ENCODE assay signal across 1 cellular context in the genomic region with DNA sequence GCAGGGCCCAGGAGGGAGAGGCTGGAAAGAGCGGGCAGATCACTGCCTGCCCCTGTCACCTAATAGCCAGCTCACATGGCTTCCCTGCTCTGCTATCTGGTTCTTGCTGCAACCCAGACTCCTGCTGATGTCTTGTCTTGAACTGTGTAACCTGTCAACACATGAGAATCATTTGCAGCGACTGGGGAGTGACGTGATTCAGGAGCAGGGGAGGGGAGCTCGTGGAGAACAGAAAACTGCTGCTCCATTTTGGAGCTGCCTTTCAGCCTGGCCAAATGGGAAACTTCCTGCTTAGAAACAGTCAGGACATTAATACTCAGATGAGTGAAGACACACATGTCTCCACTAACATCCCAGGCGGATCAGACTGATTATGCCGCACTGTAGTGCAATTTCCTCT.
TF ChIP-seq lines count a peak whose summit lies in the region.

No MANE protein-coding gene starts in this region.

TF ChIP-seq in K562, 482 proteins besides CTCF, POLR2A, EP300 and RAD21 (continued from another document):
- TF ChIP-seq PBX2 (CRISPR knock-in tag; IDR thresholded peaks at IDR 0.05; ENCODE audit: low read depth) (no peak), PBX2 (tag; conservative IDR thresholded peaks at IDR 0.05; ENCODE audit: low read depth) (peak; percentile 77), MEIS2 (IDR thresholded peaks at IDR 0.05; ENCODE audit: partially characterized antibody) (peak; percentile 50), ZFP30 (CRISPR knock-in tag; IDR thresholded peaks at IDR 0.05; ENCODE audit: borderline replicate concordance) (no peak)
